8 cellular contexts compared by ENCODE assay signal in genomic region chr6:31402324-31403282, GRCh38. TPM values are rescaled to one million over a fixed set of nuclear protein-coding genes. Genes with fewer than 3 reads are reported as not detected.
A peak's percentile ranks its signal among the peaks of the same experiment; 100 is the strongest.
DNase-seq lines count a peak whose midpoint lies in the region; ATAC-seq, FAIRE-seq and TF ChIP-seq lines count a peak whose summit lies in the region.

No MANE protein-coding gene starts in this region.

- in situ Hi-C loops in GM23248 (cut with MboI) (no loop called here), astrocyte of the spinal cord (cut with HindIII; ENCODE audit: low sequenced_read_pairs) (no loop called here)

- H2AFZ ChIP-seq in GM23248: peak overlapping the region; percentile 16

- WGBS in GM23248 (ENCODE audit: low coverage in 1 of 2, low lambda C conversion rate in 2 of 2, missing lambda C conversion rate in 2 of 2), 2 experiments: 3% methylated on average over 21 to 25 of the region's 27 CpGs

- peaks cover 0 to 12% (median 0%) of the 10 kb centered on the region in 3 donors for H3K36me3 Mint-ChIP-seq in CD8-positive, alpha-beta memory T cell

- H4K20me1 ChIP-seq in GM23248 (ENCODE audit: insufficient read depth): peaks cover 20% of the 10 kb centered on the region

- no peak for TF ChIP-seq CTCF in astrocyte of the spinal cord (IDR thresholded peaks at IDR 0.05; ENCODE audit: low read depth, low read length)

- H3K9me3 ChIP-seq in CD8-positive, alpha-beta memory T cell (ENCODE audit: low read length): no peaks in the 10 kb centered on the region
- H3K9me3 ChIP-seq in GM23248 (ENCODE audit: low read depth): no peaks in the 10 kb centered on the region

- POLR2A ChIA-PET in CD8-positive, alpha-beta memory T cell (lab: Charles Lee): interaction anchor here (0.5 to 1.0 kb wide), 2 partner anchors 52 to 1080 kb away, joined by 3 to 4 read pairs; no protein-coding TSS in a partner anchor

- H3K9me2 ChIP-seq in GM23248 (ENCODE audit: insufficient read depth): no peaks in the 10 kb centered on the region

- no peak for ATAC-seq in HG03342 (IDR thresholded peaks at IDR 0.05; ENCODE audit: unreplicated experiment)

- H3K4me3 ChIP-seq in CD8-positive, alpha-beta memory T cell (ENCODE audit: low read length): peak overlapping the region; percentile 76
- peak overlapping the region; percentile 92 for H3K4me3 ChIP-seq in GM23248
- H3K4me3 ChIP-seq in astrocyte of the spinal cord (ENCODE audit: low read depth, low read length): peak overlapping the region; percentile 70

- peaks cover 70 to 85% (median 77%) of the 10 kb centered on the region in 3 donors for H3K4me1 Mint-ChIP-seq in CD8-positive, alpha-beta memory T cell

- H3K4me2 ChIP-seq in GM23248 (ENCODE audit: unreplicated experiment): peak overlapping the region; percentile 97

- H3K27ac ChIP-seq in CD8-positive, alpha-beta memory T cell (ENCODE audit: low read depth, low read length): peak overlapping the region; percentile 57
- H3K27ac ChIP-seq in GM23248 (peak overlapping the region; percentile 95), layer of hippocampus (ENCODE audit: low read depth, low read length) (peak overlapping the region; percentile 83)

- H3K79me2 ChIP-seq in GM23248 (ENCODE audit: insufficient read depth): peaks cover 91% of the 10 kb centered on the region

- peak overlapping the region; percentile 96 for H3K9ac ChIP-seq in GM23248

- H3K27me3 ChIP-seq in CD8-positive, alpha-beta memory T cell (ENCODE audit: insufficient read depth, low read length, poor library complexity, severe bottlenecking): no peaks in the 10 kb centered on the region
- H3K27me3 ChIP-seq in GM23248 (replicated peaks; ENCODE audit: insufficient read depth): no peaks in the 10 kb centered on the region
- peaks cover 5% of the 10 kb centered on the region for H3K27me3 ChIP-seq in layer of hippocampus (ENCODE audit: control insufficient read depth, insufficient read depth, low read length)

- no peaks in the 10 kb centered on the region for H3K27me3 Mint-ChIP-seq in CD8-positive, alpha-beta memory T cell

- peak overlapping the region; percentile 82 to 98 (median 92) for H3K27ac Mint-ChIP-seq in CD8-positive, alpha-beta memory T cell

- H3K36me3 ChIP-seq in CD8-positive, alpha-beta memory T cell (ENCODE audit: insufficient read depth, low read length): no peaks in the 10 kb centered on the region
- H3K36me3 ChIP-seq in GM23248 (ENCODE audit: low read depth): no peaks in the 10 kb centered on the region

- H3K9me3 Mint-ChIP-seq in CD8-positive, alpha-beta memory T cell: no peaks in the 10 kb centered on the region

- peaks cover 38% of the 10 kb centered on the region for H3F3A ChIP-seq in GM23248 (ENCODE audit: insufficient read depth)

- peak overlapping the region; percentile 88 to 98 (median 92) for H3K4me3 Mint-ChIP-seq in CD8-positive, alpha-beta memory T cell

- peak; percentile 20 to 63 (median 38) for DNase-seq in CD8-positive, alpha-beta memory T cell
- DNase-seq in GM23248: peak; percentile 60
- DNase-seq in RKO (ENCODE audit: low spot score): peak; percentile 71
- DNase-seq in astrocyte of the spinal cord (ENCODE audit: low read depth, low spot score): no peak
- DNase-seq in stimulated activated CD4-positive, alpha-beta T cell treated with anti-CD3 and anti-CD28 coated beads, Interleukin-4, amount 100 ng/mL, for 24 hours: peak; percentile 32
- no peak for DNase-seq in RCC 7860 (ENCODE audit: low spot score)

- H3K4me1 ChIP-seq in CD8-positive, alpha-beta memory T cell (ENCODE audit: insufficient read depth, low read length): peaks cover 39% of the 10 kb centered on the region
- H3K4me1 ChIP-seq in GM23248 (ENCODE audit: insufficient read depth): peaks cover 45% of the 10 kb centered on the region

- FAIRE-seq in RCC 7860 (lab: Jason Lieb, UNC): no peak

- CTCF ChIA-PET in CD8-positive, alpha-beta memory T cell (lab: Charles Lee): interaction anchor here (1.0 to 4.0 kb wide), 4 partner anchors 36 to 1436 kb away, joined by 3 to 20 read pairs (median 4); partner anchors contain the start of gene TAP2

RNA-seq across cellular contexts. Expression of gene MICA, which starts 0.8 kb away (rescaled TPM):
- total RNA-seq in CD8-positive, alpha-beta memory T cell: 10 to 100 TPM; 12.4 to 12.8 TPM
- 8.2 TPM for polyA plus RNA-seq in CD8-positive, alpha-beta memory T cell
- 24.0 and 42.6 TPM in 2 replicates for total RNA-seq in GM23248 (2014; rRNA removed; shearing (Covaris generic))
- polyA plus RNA-seq in GM23248 (2016; fragmentation: Nextera tagmentation; extraction: Ambion mirVana): 36.9 and 38.0 TPM in 2 replicates

RNA-seq across cellular contexts. Expression of gene HLA-B, which starts 45.6 kb away (rescaled TPM):
- total RNA-seq in CD8-positive, alpha-beta memory T cell: 1,000 to 10,000 TPM; 3,705 to 3,812 TPM
- polyA plus RNA-seq in CD8-positive, alpha-beta memory T cell: 8,337 TPM
- total RNA-seq in GM23248 (2014; rRNA removed; shearing (Covaris generic)): 65.6 and 87.9 TPM in 2 replicates
- polyA plus RNA-seq in GM23248 (2016; fragmentation: Nextera tagmentation; extraction: Ambion mirVana): 186 and 192 TPM in 2 replicates

Comparison
In these comparisons a context has a peak if more than half of its experiments do, and no peak if none do; other contexts are left out.
1. DNase-seq: peak in CD8-positive, alpha-beta memory T cell (5 of 5), GM23248 (single experiment), RKO (single experiment) and stimulated activated CD4-positive, alpha-beta T cell treated with anti-CD3 and anti-CD28 coated beads, Interleukin-4, amount 100 ng/mL, for 24 hours (single experiment); none in astrocyte of the spinal cord (single experiment) and RCC 7860 (single experiment).
2. RNA of gene HLA-B, which starts 45.6 kb away (total RNA-seq): 3,705 to 3,812 TPM in CD8-positive, alpha-beta memory T cell; 65.6 to 87.9 TPM in GM23248; every median in the first group is over 10 times any median in the second.
3. Peak in every context shown above with its lines, with median percentiles within 50 percentile points of each other: H3K27ac ChIP-seq and H3K4me3 ChIP-seq.